Comparison of ENCODE assay signal across 19 cellular contexts in genomic region chr10:5538892-5539651, GRCh38. TPM values are rescaled to one million over a fixed set of nuclear protein-coding genes. Genes with fewer than 3 reads are reported as not detected.
A peak's percentile ranks its signal among the peaks of the same experiment; 100 is the strongest.
DNase-seq lines count a peak whose midpoint lies in the region; ATAC-seq, FAIRE-seq and TF ChIP-seq lines count a peak whose summit lies in the region.
"Had no signal": no experiment of that assay in that cellular context is flagged by ENCODE, and none has a peak within 500 bp of the region (broad histone marks: within the 10 kb centered on the region; RNA-seq: fewer than 3 reads in every experiment).

No MANE protein-coding gene starts in this region.

- ATAC-seq in right lobe of liver = peak; percentile 14 to 66 (median 60)
- no peak for ATAC-seq in HepG2
- ATAC-seq: left lobe of liver had no signal

- no peak for TF ChIP-seq RAD21 in HepG2 (CRISPR knock-in tag; IDR thresholded peaks at IDR 0.05)

- no peak overlapping the region for H3K9ac ChIP-seq in HepG2 (ENCODE audit: insufficient read depth, low read depth, low read length)

- H3K4me1 ChIP-seq in right lobe of liver = peaks cover 0 to 12% (median 0%) of the 10 kb centered on the region in 4 donors
- peaks cover 58% of the 10 kb centered on the region for H3K4me1 ChIP-seq in HepG2 (ENCODE audit: insufficient read depth, low read length)
- peaks cover 25% of the 10 kb centered on the region for H3K4me1 ChIP-seq in mesodermal cell (ENCODE audit: control insufficient read depth, insufficient read depth, low read length, poor library complexity, severe bottlenecking)
- H3K4me1 ChIP-seq: HAP-1 had no signal

- TF ChIP-seq CTCF in right lobe of liver (IDR thresholded peaks at IDR 0.05) = no peak
- no peak for TF ChIP-seq CTCF in HepG2 (CRISPR knock-in tag; IDR thresholded peaks at IDR 0.05)
- TF ChIP-seq CTCF in coronary artery (IDR thresholded peaks at IDR 0.05) = no peak

- H2AFZ ChIP-seq in HepG2 (ENCODE audit: low read length) = no peak overlapping the region

- no peaks in the 10 kb centered on the region for H3K36me3 Mint-ChIP-seq in activated naive CD4-positive, alpha-beta T cell treated with anti-CD3 and anti-CD28 coated beads for 36 hours (ENCODE audit: low read depth)
- peaks cover 2% of the 10 kb centered on the region for H3K36me3 Mint-ChIP-seq in activated CD4-positive, alpha-beta memory T cell treated with anti-CD3 and anti-CD28 coated beads, Interleukin-2, amount 10 ng/mL, durations not matched to agents 7 days and 5 days (ENCODE audit: low read depth)

- H3K27me3 ChIP-seq in right lobe of liver = no peaks in the 10 kb centered on the region
- no peaks in the 10 kb centered on the region for H3K27me3 ChIP-seq in HepG2 (ENCODE audit: control insufficient read depth in 1 of 2, insufficient read depth in 2 of 2, low read length in 2 of 2)
- H3K27me3 ChIP-seq: vagina had no signal

- intact Hi-C loops in right lobe of liver (cut with DNase I) (loop anchor here in 1 of 2 donors (10.0 kb wide), 1 partner anchor 76 kb away; no protein-coding TSS in a partner anchor), HepG2 (cut with micrococcal nuclease; ENCODE audit: unreplicated experiment) (no loop called here)
- intact Hi-C loops in activated naive CD4-positive, alpha-beta T cell treated with anti-CD3 and anti-CD28 coated beads for 36 hours (cut with micrococcal nuclease) = no loop called here

- H3K27ac ChIP-seq in right lobe of liver (no peak overlapping the region), HepG2 (ENCODE audit: extremely low read length, insufficient read depth, low read length) (no peak overlapping the region), coronary artery (no peak overlapping the region), mesodermal cell (ENCODE audit: low read depth, low read length, severe bottlenecking) (peak overlapping the region; percentile 83)
- H3K27ac ChIP-seq: vagina had no signal

- CTCF ChIA-PET in HepG2 (lab: Yijun Ruan, JAX; ENCODE audit: low intra/inter-chr PET ratio, low total read pairs) = no interaction called here
- CTCF ChIA-PET in activated naive CD4-positive, alpha-beta T cell treated with anti-CD3 and anti-CD28 coated beads for 36 hours (lab: Charles Lee) = interaction anchor here (1.0 to 1.1 kb wide), 3 partner anchors 84 to 97 kb away, joined by 3 to 4 read pairs (median 3); no protein-coding TSS in a partner anchor
- CTCF ChIA-PET in activated CD4-positive, alpha-beta memory T cell treated with anti-CD3 and anti-CD28 coated beads, Interleukin-2, amount 10 ng/mL, durations not matched to agents 7 days and 5 days (lab: Charles Lee) = no interaction called here

- in situ Hi-C loops in HepG2 (cut with HindIII; ENCODE audit: extremely low pct_ligation_motif_present, low pct_unique_long_range_greater_than_20kb) = no loop called here

- H3K36me3 ChIP-seq in right lobe of liver (no peaks in the 10 kb centered on the region), HepG2 (replicated peaks in 1 of 2; ENCODE audit: control insufficient read depth in 1 of 2, insufficient read depth in 2 of 2, low read length in 2 of 2) (no peaks in the 10 kb centered on the region), mesodermal cell (ENCODE audit: control insufficient read depth, insufficient read depth, low read length) (no peaks in the 10 kb centered on the region)
- H3K36me3 ChIP-seq: HAP-1, vagina had no signal

- peaks cover 10% of the 10 kb centered on the region for H3K9me3 Mint-ChIP-seq in activated naive CD4-positive, alpha-beta T cell treated with anti-CD3 and anti-CD28 coated beads for 36 hours
- peaks cover 8% of the 10 kb centered on the region for H3K9me3 Mint-ChIP-seq in activated CD4-positive, alpha-beta memory T cell treated with anti-CD3 and anti-CD28 coated beads, Interleukin-2, amount 10 ng/mL, durations not matched to agents 7 days and 5 days

- H3K9me3 ChIP-seq in right lobe of liver (no peaks in the 10 kb centered on the region), HepG2 (ENCODE audit: low read length) (peaks cover 19% of the 10 kb centered on the region), mesodermal cell (ENCODE audit: control insufficient read depth, low read length) (peaks cover 23% of the 10 kb centered on the region)
- H3K9me3 ChIP-seq: HAP-1 had no signal

- H3K4me1 Mint-ChIP-seq in activated naive CD4-positive, alpha-beta T cell treated with anti-CD3 and anti-CD28 coated beads for 36 hours (ENCODE audit: low read depth) = peaks cover 3% of the 10 kb centered on the region
- no peaks in the 10 kb centered on the region for H3K4me1 Mint-ChIP-seq in activated CD4-positive, alpha-beta memory T cell treated with anti-CD3 and anti-CD28 coated beads, Interleukin-2, amount 10 ng/mL, durations not matched to agents 7 days and 5 days

- BruUV-seq in HepG2 (replicated peaks; lab: Mats Ljungman, UMichigan) = no TSS peak

- no peaks in the 10 kb centered on the region for H3K27me3 Mint-ChIP-seq in activated naive CD4-positive, alpha-beta T cell treated with anti-CD3 and anti-CD28 coated beads for 36 hours (ENCODE audit: low read depth)
- H3K27me3 Mint-ChIP-seq in activated CD4-positive, alpha-beta memory T cell treated with anti-CD3 and anti-CD28 coated beads, Interleukin-2, amount 10 ng/mL, durations not matched to agents 7 days and 5 days = peaks cover 6% of the 10 kb centered on the region

- H3K27ac Mint-ChIP-seq in activated naive CD4-positive, alpha-beta T cell treated with anti-CD3 and anti-CD28 coated beads for 36 hours = no peak overlapping the region
- no peak overlapping the region for H3K27ac Mint-ChIP-seq in activated CD4-positive, alpha-beta memory T cell treated with anti-CD3 and anti-CD28 coated beads, Interleukin-2, amount 10 ng/mL, durations not matched to agents 7 days and 5 days

- 75% methylated on average over 16 of the region's 19 CpGs for WGBS in right lobe of liver (ENCODE audit: insufficient coverage, low coverage, low lambda C conversion rate, missing lambda C conversion rate)
- 94% methylated on average over 19 of the region's 19 CpGs for WGBS in HepG2 (ENCODE audit: low lambda C conversion rate)
- WGBS in mesodermal cell (ENCODE audit: insufficient coverage in 2 of 2), 2 experiments = 86 to 92% methylated on average over 13 to 14 of the region's 19 CpGs

- no peaks in the 10 kb centered on the region for H3K79me2 ChIP-seq in HepG2 (ENCODE audit: insufficient read depth, low read length)

- FAIRE-seq in HepG2 (lab: Jason Lieb, UNC) = no peak
- FAIRE-seq: GM19239 had no signal

- TF ChIP-seq EP300 in HepG2 (IDR thresholded peaks at IDR 0.05; ENCODE audit: low read depth in 2 of 2, low read length in 2 of 2) (no peak), HepG2 (CRISPR knock-in tag; IDR thresholded peaks at IDR 0.05; ENCODE audit: borderline replicate concordance) (no peak)

- no peak overlapping the region for H3K4me2 ChIP-seq in HepG2 (ENCODE audit: low read depth, low read length)

- no peak overlapping the region for H3K4me3 Mint-ChIP-seq in activated naive CD4-positive, alpha-beta T cell treated with anti-CD3 and anti-CD28 coated beads for 36 hours
- H3K4me3 Mint-ChIP-seq in activated CD4-positive, alpha-beta memory T cell treated with anti-CD3 and anti-CD28 coated beads, Interleukin-2, amount 10 ng/mL, durations not matched to agents 7 days and 5 days = no peak overlapping the region

- DNase-seq in right lobe of liver (peak in 1 of 3 donors; percentile 44), HepG2 (ENCODE audit: low spot score) (no peak), coronary artery (ENCODE audit: low spot score) (peak; percentile 21), NCI-H2196 (lab: John Stamatoyannopoulos, UW; ENCODE audit: unreplicated experiment) (no peak), glomerular visceral epithelial cell (ENCODE audit: extremely low spot score) (no peak)
- DNase-seq in activated naive CD4-positive, alpha-beta T cell treated with anti-CD3 and anti-CD28 coated beads for 36 hours = no peak
- no peak for DNase-seq in activated CD4-positive, alpha-beta memory T cell treated with anti-CD3 and anti-CD28 coated beads, Interleukin-2, amount 10 ng/mL, durations not matched to agents 7 days and 5 days
- DNase-seq: amniotic stem cell, DMS53, NCI-H446 treated with DMSO at 0.1 percent for 48 hours, occipital lobe, T1000 had no signal

- no peak overlapping the region for H3K4me3 ChIP-seq in right lobe of liver
- H3K4me3 ChIP-seq in HepG2 (replicated peaks in 1 of 3; ENCODE audit: insufficient read depth in 1 of 3, low read depth in 2 of 3, low read length in 3 of 3) = no peak overlapping the region
- H3K4me3 ChIP-seq in coronary artery = no peak overlapping the region
- no peak overlapping the region for H3K4me3 ChIP-seq in mesodermal cell (ENCODE audit: extremely low read depth, insufficient read depth, low read length, poor library complexity, severe bottlenecking)
- H3K4me3 ChIP-seq: HAP-1, vagina had no signal

- H4K20me1 ChIP-seq in HepG2 (ENCODE audit: insufficient read depth, low read length) = no peaks in the 10 kb centered on the region

- POLR2A ChIA-PET in HepG2 (lab: Yijun Ruan, JAX) = interaction anchor here (0.9 to 2.4 kb wide), 2 partner anchors 9 to 93 kb away, joined by 3 to 14 read pairs; no protein-coding TSS in a partner anchor
- POLR2A ChIA-PET in activated CD4-positive, alpha-beta memory T cell treated with anti-CD3 and anti-CD28 coated beads, Interleukin-2, amount 10 ng/mL, durations not matched to agents 7 days and 5 days (lab: Charles Lee) = no interaction called here

- TF ChIP-seq POLR2A in right lobe of liver (IDR thresholded peaks at IDR 0.05) (no peak), HepG2 (IDR thresholded peaks at IDR 0.05; ENCODE audit: insufficient read depth in 1 of 2, low read depth in 2 of 2, low read length in 2 of 2) (no peak)

RNA-seq across cellular contexts. Expression of gene CALML3, which starts 14.3 kb away (rescaled TPM):
- total RNA-seq in right lobe of liver = under 1 TPM in 1 of 6 experiments, not detected in 5; 0.22 TPM
- not detected in 2 replicates for total RNA-seq in HepG2 (2016; rRNA removed; fragmentation: Illumina TruSeq; extraction: Trizol)
- not detected in 2 replicates for total RNA-seq in HepG2 (2016; cell fraction: cytosol; rRNA removed; fragmentation: Illumina TruSeq; extraction: Trizol; ENCODE audit: low read depth)
- not detected in 2 replicates for total RNA-seq in HepG2 (2016; cell fraction: insoluble cytoplasmic fraction; rRNA removed; fragmentation: Illumina TruSeq; extraction: Trizol)
- total RNA-seq in HepG2 (2016; cell fraction: membrane; rRNA removed; fragmentation: Illumina TruSeq; extraction: Trizol) = not detected in 2 replicates
- not detected in 2 replicates for total RNA-seq in HepG2 (2016; cell fraction: nucleus; rRNA removed; fragmentation: Illumina TruSeq; extraction: Trizol)
- not detected in 2 replicates for polyA plus RNA-seq in HepG2 (2011; rRNA removed)
- not detected in 2 replicates for polyA plus RNA-seq in HepG2 (2011; cell fraction: cytosol; rRNA removed)
- not detected in 2 replicates for polyA plus RNA-seq in HepG2 (2011; cell fraction: nucleus; rRNA removed)
- not detected in 2 replicates for polyA plus RNA-seq in HepG2 (2012)
- not detected in 2 replicates for polyA plus RNA-seq in HepG2 (2016; cell fraction: cytosol; fragmentation: Illumina TruSeq; extraction: Trizol; ENCODE audit: low read depth)
- not detected in 2 replicates for polyA plus RNA-seq in HepG2 (2016; cell fraction: insoluble cytoplasmic fraction; fragmentation: Illumina TruSeq; extraction: Trizol; ENCODE audit: low read depth)
- not detected in 2 replicates for polyA plus RNA-seq in HepG2 (2016; cell fraction: membrane; fragmentation: Illumina TruSeq; extraction: Trizol; ENCODE audit: low read depth)
- not detected in 2 replicates for polyA plus RNA-seq in HepG2 (2016; cell fraction: nucleus; fragmentation: Illumina TruSeq; extraction: Trizol; ENCODE audit: insufficient read depth, low read depth)
- not detected in 2 replicates for polyA minus RNA-seq in HepG2 (2011; rRNA and poly(A)+ RNA removed; ENCODE audit: low replicate concordance)
- polyA minus RNA-seq in HepG2 (2011; cell fraction: cytosol; rRNA and poly(A)+ RNA removed) = not detected in 2 replicates
- not detected in 2 replicates for polyA minus RNA-seq in HepG2 (2011; cell fraction: nucleus; rRNA and poly(A)+ RNA removed)
- not detected for polyA plus RNA-seq in mesodermal cell (2013, experiment 1 of 2)
- polyA plus RNA-seq in mesodermal cell (2013, experiment 2 of 2) = not detected
- total RNA-seq in activated naive CD4-positive, alpha-beta T cell treated with anti-CD3 and anti-CD28 coated beads for 36 hours = not detected
- total RNA-seq in activated CD4-positive, alpha-beta memory T cell treated with anti-CD3 and anti-CD28 coated beads, Interleukin-2, amount 10 ng/mL, durations not matched to agents 7 days and 5 days = not detected
- total RNA-seq: HT1080, left lobe of liver, occipital lobe had no signal
- polyA plus RNA-seq: AG04450 had no signal

RNA-seq across cellular contexts. Expression of gene CALML5, which starts 39.7 kb away (rescaled TPM):
- not detected for total RNA-seq in right lobe of liver
- total RNA-seq in HepG2 (2016; rRNA removed; fragmentation: Illumina TruSeq; extraction: Trizol) = not detected in 2 replicates
- total RNA-seq in HepG2 (2016; cell fraction: cytosol; rRNA removed; fragmentation: Illumina TruSeq; extraction: Trizol; ENCODE audit: low read depth) = not detected in 2 replicates
- not detected in 2 replicates for total RNA-seq in HepG2 (2016; cell fraction: insoluble cytoplasmic fraction; rRNA removed; fragmentation: Illumina TruSeq; extraction: Trizol)
- total RNA-seq in HepG2 (2016; cell fraction: membrane; rRNA removed; fragmentation: Illumina TruSeq; extraction: Trizol) = not detected in 2 replicates
- total RNA-seq in HepG2 (2016; cell fraction: nucleus; rRNA removed; fragmentation: Illumina TruSeq; extraction: Trizol) = not detected in 2 replicates
- not detected in 2 replicates for polyA plus RNA-seq in HepG2 (2011; rRNA removed)
- not detected in 2 replicates for polyA plus RNA-seq in HepG2 (2011; cell fraction: cytosol; rRNA removed)
- polyA plus RNA-seq in HepG2 (2011; cell fraction: nucleus; rRNA removed) = not detected in 2 replicates
- polyA plus RNA-seq in HepG2 (2012) = not detected in 2 replicates
- polyA plus RNA-seq in HepG2 (2016; cell fraction: cytosol; fragmentation: Illumina TruSeq; extraction: Trizol; ENCODE audit: low read depth) = not detected in 2 replicates
- polyA plus RNA-seq in HepG2 (2016; cell fraction: insoluble cytoplasmic fraction; fragmentation: Illumina TruSeq; extraction: Trizol; ENCODE audit: low read depth) = not detected in 2 replicates
- not detected in 2 replicates for polyA plus RNA-seq in HepG2 (2016; cell fraction: membrane; fragmentation: Illumina TruSeq; extraction: Trizol; ENCODE audit: low read depth)
- not detected in 2 replicates for polyA plus RNA-seq in HepG2 (2016; cell fraction: nucleus; fragmentation: Illumina TruSeq; extraction: Trizol; ENCODE audit: insufficient read depth, low read depth)
- not detected in 2 replicates for polyA minus RNA-seq in HepG2 (2011; rRNA and poly(A)+ RNA removed; ENCODE audit: low replicate concordance)
- polyA minus RNA-seq in HepG2 (2011; cell fraction: cytosol; rRNA and poly(A)+ RNA removed) = not detected in 2 replicates
- not detected in 2 replicates for polyA minus RNA-seq in HepG2 (2011; cell fraction: nucleus; rRNA and poly(A)+ RNA removed)
- polyA plus RNA-seq in mesodermal cell (2013, experiment 1 of 2) = not detected
- not detected for polyA plus RNA-seq in mesodermal cell (2013, experiment 2 of 2)
- total RNA-seq in activated naive CD4-positive, alpha-beta T cell treated with anti-CD3 and anti-CD28 coated beads for 36 hours = not detected
- not detected for total RNA-seq in activated CD4-positive, alpha-beta memory T cell treated with anti-CD3 and anti-CD28 coated beads, Interleukin-2, amount 10 ng/mL, durations not matched to agents 7 days and 5 days
- total RNA-seq: left lobe of liver, occipital lobe had no signal
- polyA plus RNA-seq: AG04450 had no signal
